ENCODE assay signal across 26 cellular contexts in genomic region chr1:93007941-93008577, GRCh38. TPM values are rescaled to one million over a fixed set of nuclear protein-coding genes. Genes with fewer than 3 reads are reported as not detected.
A peak's percentile ranks its signal among the peaks of the same experiment; 100 is the strongest.
DNase-seq lines count a peak whose midpoint lies in the region; ATAC-seq and TF ChIP-seq lines count a peak whose summit lies in the region.
"Had no signal": no experiment of that assay in that cellular context is flagged by ENCODE, and none has a peak within 500 bp of the region (broad histone marks: within the 10 kb centered on the region; RNA-seq: fewer than 3 reads in every experiment).

No MANE protein-coding gene starts in this region.

- H3K27me3 Mint-ChIP-seq in T-cell, result peaks cover 3 to 11% of the 10 kb centered on the region in 2 donors

- H3K4me3 ChIP-seq in brain microvascular endothelial cell (ENCODE audit: low read depth, low read length), result no peak overlapping the region
- H3K4me3 ChIP-seq: coronary artery had no signal

- no peaks in the 10 kb centered on the region for H3K9me3 Mint-ChIP-seq in T-cell
- H3K9me3 Mint-ChIP-seq: activated CD4-positive, alpha-beta T cell treated with anti-CD3 and anti-CD28 coated beads, Interleukin-2, amount 10 ng/mL, durations not matched to agents 24 days and 14 days; activated naive CD4-positive, alpha-beta T cell treated with anti-CD3 and anti-CD28 coated beads, Interleukin-2, amount 50 U/mL, for 72 hours; activated T-helper 1 cell treated with anti-CD3 and anti-CD28 coated beads, Interleukin-12 subunit alpha, Interleukin-12 subunit beta, Interleukin-2, Interleukin-4 antibody, amounts not matched to agents 30 ng/mL and 10 ng/mL and 1 ng/mL, durations not matched to agents 14 hours and 24 hours and 36 hours; brain; nephron had no signal

- H3K36me3 ChIP-seq in brain microvascular endothelial cell (replicated peaks), result no peaks in the 10 kb centered on the region

- peaks cover 6 to 10% (median 7%) of the 10 kb centered on the region in 3 donors for H3K4me1 Mint-ChIP-seq in T-cell
- H3K4me1 Mint-ChIP-seq: brain had no signal

- no peak overlapping the region for H3K27ac Mint-ChIP-seq in T-cell
- H3K27ac Mint-ChIP-seq: activated CD4-positive, alpha-beta T cell treated with anti-CD3 and anti-CD28 coated beads, Interleukin-2, amount 10 ng/mL, durations not matched to agents 24 days and 14 days; activated CD8-positive, alpha-beta memory T cell treated with anti-CD3 and anti-CD28 coated beads, Interleukin-2, amount 10 ng/mL, durations not matched to agents 7 days and 5 days; activated naive CD4-positive, alpha-beta T cell treated with anti-CD3 and anti-CD28 coated beads, Interleukin-2, amount 50 U/mL, for 72 hours; activated T-helper 1 cell treated with anti-CD3 and anti-CD28 coated beads, Interleukin-12 subunit alpha, Interleukin-12 subunit beta, Interleukin-2, Interleukin-4 antibody, amounts not matched to agents 30 ng/mL and 10 ng/mL and 1 ng/mL, durations not matched to agents 14 hours and 24 hours and 36 hours; brain; nephron had no signal

- CTCF ChIA-PET in T-cell (lab: Charles Lee), result interaction anchor here in 1 of 2 donors (0.6 to 1.6 kb wide), 2 partner anchors 14 to 412 kb away, joined by 4 to 5 read pairs; no protein-coding TSS in a partner anchor

- DNase-seq in Daoy (ENCODE audit: low read depth) (peak; percentile 45), LHCN-M2 (ENCODE audit: low read depth) (peak; percentile 95), brain microvascular endothelial cell (peak; percentile 46), kidney tubule cell (ENCODE audit: low spot score) (peak; percentile 13), T-cell (no peak), left colon (no peak)
- DNase-seq in stimulated activated CD8-positive, alpha-beta memory T cell treated with anti-CD3 and anti-CD28 coated beads, Interleukin-4, amount 100 ng/mL, for 48 hours, result no peak
- DNase-seq: activated CD4-positive, alpha-beta T cell treated with anti-CD3 and anti-CD28 coated beads, Interleukin-2, amount 10 ng/mL, durations not matched to agents 24 days and 14 days; activated CD8-positive, alpha-beta memory T cell treated with anti-CD3 and anti-CD28 coated beads, Interleukin-2, amount 10 ng/mL, durations not matched to agents 7 days and 5 days; KBM-7; left ventricle myocardium superior; NCI-H1048; NCI-H1930; NCI-H446; OCI-M1; SIG-M5; stimulated activated CD4-positive, alpha-beta T cell treated with anti-CD3 and anti-CD28 coated beads, Interleukin-15, amount 100 ng/mL, for 24 hours had no signal

- H3K27me3 ChIP-seq in brain microvascular endothelial cell (replicated peaks), result peaks cover 4% of the 10 kb centered on the region

- H3K4me3 Mint-ChIP-seq in T-cell, result no peak overlapping the region
- H3K4me3 Mint-ChIP-seq: activated CD4-positive, alpha-beta T cell treated with anti-CD3 and anti-CD28 coated beads, Interleukin-2, amount 10 ng/mL, durations not matched to agents 24 days and 14 days; activated CD8-positive, alpha-beta memory T cell treated with anti-CD3 and anti-CD28 coated beads, Interleukin-2, amount 10 ng/mL, durations not matched to agents 7 days and 5 days; activated T-helper 1 cell treated with anti-CD3 and anti-CD28 coated beads, Interleukin-12 subunit alpha, Interleukin-12 subunit beta, Interleukin-2, Interleukin-4 antibody, amounts not matched to agents 30 ng/mL and 10 ng/mL and 1 ng/mL, durations not matched to agents 14 hours and 24 hours and 36 hours; brain; nephron had no signal

- no peaks in the 10 kb centered on the region for H3K36me3 Mint-ChIP-seq in T-cell
- H3K36me3 Mint-ChIP-seq: activated CD8-positive, alpha-beta memory T cell treated with anti-CD3 and anti-CD28 coated beads, Interleukin-2, amount 10 ng/mL, durations not matched to agents 7 days and 5 days; activated naive CD4-positive, alpha-beta T cell treated with anti-CD3 and anti-CD28 coated beads, Interleukin-2, amount 50 U/mL, for 72 hours; brain had no signal

- no peak overlapping the region for H3K27ac ChIP-seq in brain microvascular endothelial cell
- H3K27ac ChIP-seq: C4-2B, coronary artery, parathyroid adenoma had no signal

- in situ Hi-C loops in brain microvascular endothelial cell (cut with HindIII; ENCODE audit: low pct_ligation_motif_present, low sequenced_read_pairs), result no loop called here

- intact Hi-C loops in left colon (cut with DNase I, micrococcal nuclease), result no loop called here

- TF ChIP-seq CTCF in brain microvascular endothelial cell (IDR thresholded peaks at IDR 0.05; ENCODE audit: low read depth, low read length, missing control alignments), result no peak

- no peak for ATAC-seq in T-cell (replicated peaks in 1 of 4)
- ATAC-seq in left colon, result no peak
- no peak for ATAC-seq in GM19328 (IDR thresholded peaks at IDR 0.05; ENCODE audit: unreplicated experiment)
- ATAC-seq: activated CD8-positive, alpha-beta memory T cell treated with anti-CD3 and anti-CD28 coated beads, Interleukin-2, amount 10 ng/mL, durations not matched to agents 7 days and 5 days; activated naive CD4-positive, alpha-beta T cell treated with anti-CD3 and anti-CD28 coated beads, Interleukin-2, amount 50 U/mL, for 72 hours; left ventricle myocardium superior; sciatic nerve had no signal

- POLR2A ChIA-PET in T-cell (lab: Charles Lee), result no interaction called here

RNA-seq across cellular contexts. Expression of gene DIPK1A, which starts 46.8 kb away (rescaled TPM):
- 12.5 and 13.2 TPM in 2 replicates for total RNA-seq in Daoy (2014; rRNA removed; shearing (Covaris generic))
- total RNA-seq in LHCN-M2 (2014; rRNA removed) (13.1 and 15.8 TPM in 2 replicates), T-cell (10 to 100 TPM in 4 of 5 donors, 1 to 10 TPM in 1; 8.9 to 16.0 (median 14.4) TPM), left colon (10 to 100 TPM; 14.0 to 16.5 TPM)
- 8.1 TPM for polyA plus RNA-seq in LHCN-M2 (2012)

Comparison
In these comparisons a context has a peak if more than half of its experiments do, and no peak if none do; other contexts are left out.
1. DNase-seq: peak in Daoy (single experiment), LHCN-M2 (single experiment), brain microvascular endothelial cell (single experiment) and kidney tubule cell (single experiment); none in T-cell (0 of 34), stimulated activated CD8-positive, alpha-beta memory T cell treated with anti-CD3 and anti-CD28 coated beads, Interleukin-4, amount 100 ng/mL, for 48 hours (single experiment) and left colon (0 of 2).